ENCODE assay signal across 1 cellular context in the genomic region with DNA sequence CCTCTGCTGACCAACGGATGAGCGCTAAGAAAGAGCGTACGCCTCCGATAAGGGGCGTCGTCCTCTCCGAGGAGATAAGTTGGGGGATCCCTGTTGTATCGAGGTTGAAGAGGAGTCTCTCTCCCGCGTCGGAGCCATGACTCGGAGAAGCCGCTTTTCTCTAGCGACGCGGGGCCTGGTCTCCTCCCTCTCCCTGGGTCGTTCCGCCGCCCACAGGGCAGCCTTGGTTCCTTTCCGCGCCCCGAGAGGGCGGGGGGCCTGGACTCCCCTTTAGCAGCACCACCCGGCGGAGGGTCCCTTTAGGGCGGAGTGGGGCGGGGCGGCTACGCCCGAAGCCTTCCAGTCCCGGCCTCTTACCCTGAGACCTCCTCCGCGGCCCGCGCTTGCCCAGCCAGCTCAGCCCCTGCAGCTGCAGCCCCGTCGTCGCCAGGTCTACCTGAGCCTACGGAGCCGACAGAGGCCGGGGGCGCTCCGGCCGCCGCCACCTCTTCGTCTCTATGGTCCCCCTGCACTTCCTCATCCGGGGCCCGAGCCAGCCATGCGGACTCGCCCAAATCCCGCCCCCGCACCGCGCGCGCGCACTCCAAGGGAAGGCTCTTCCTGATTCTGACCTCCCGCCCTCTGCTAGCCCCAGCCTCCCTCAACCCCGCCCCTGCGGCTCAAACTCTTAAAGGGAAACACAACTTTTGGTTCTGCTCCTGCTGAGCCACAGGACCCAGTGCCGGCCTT.
A peak's percentile ranks its signal among the peaks of the same experiment; 100 is the strongest.
TF ChIP-seq lines count a peak whose summit lies in the region.

A gene (minus strand): TSS at position 497 of the 729 bp plus-strand sequence. CDS start 11,272 bp downstream, outside the sequence.

TF ChIP-seq in HepG2, 621 proteins besides CTCF, POLR2A, EP300 and RAD21 (continued from another document and continues in another):
- TF ChIP-seq TBX3 (IDR thresholded peaks at IDR 0.05; ENCODE audit: borderline replicate concordance) (peak; percentile 54; the same call in 1 of the 2 replicates), REPIN1 (CRISPR knock-in tag; IDR thresholded peaks at IDR 0.05; ENCODE audit: borderline replicate concordance, low read depth) (peak; percentile 87), CCDC6 (CRISPR knock-in tag; IDR thresholded peaks at IDR 0.05) (peak; percentile 92), ZNF891 (CRISPR knock-in tag; IDR thresholded peaks at IDR 0.05) (0 out of 2 replicates have a peak, but pooled peaks have one; percentile 51), ETV6 (CRISPR knock-in tag; conservative IDR thresholded peaks at IDR 0.05) (0 out of 2 replicates have a peak, but pooled peaks have one; percentile 63), ZNF556 (CRISPR knock-in tag; IDR thresholded peaks at IDR 0.05; ENCODE audit: borderline replicate concordance) (peak; percentile 62; the same call in 1 of the 2 replicates), ZNF619 (CRISPR knock-in tag; IDR thresholded peaks at IDR 0.05) (peak; percentile 26; the same call in 1 of the 2 replicates), POGZ (CRISPR knock-in tag; IDR thresholded peaks at IDR 0.05) (peak; percentile 84; the same call in 1 of the 2 replicates), HOXA3 (CRISPR knock-in tag; IDR thresholded peaks at IDR 0.05) (peak; percentile 80; the same call in 1 of the 2 replicates), SP1 (IDR thresholded peaks at IDR 0.05) (no peak), SP1 (CRISPR knock-in tag; IDR thresholded peaks at IDR 0.05) (peak; percentile 87), ZFP90 (CRISPR knock-in tag; IDR thresholded peaks at IDR 0.05; ENCODE audit: borderline replicate concordance) (peak; percentile 91), ZNF615 (CRISPR knock-in tag; IDR thresholded peaks at IDR 0.05; ENCODE audit: borderline replicate concordance) (peak; percentile 77; the same call in 1 of the 2 replicates), SKI (IDR thresholded peaks at IDR 0.05; ENCODE audit: partially characterized antibody) (peak; percentile 44), ZNF777 (CRISPR knock-in tag; IDR thresholded peaks at IDR 0.05) (0 out of 2 replicates have a peak, but pooled peaks have one; percentile 49), ZNF564 (CRISPR knock-in tag; IDR thresholded peaks at IDR 0.05) (peak; percentile 84), BORCS8-MEF2B (CRISPR knock-in tag; IDR thresholded peaks at IDR 0.05) (peak; percentile 50; the same call in 1 of the 2 replicates), ZEB1 (IDR thresholded peaks at IDR 0.05; ENCODE audit: insufficient replicate concordance, low read depth) (peak; percentile 72), ZSCAN21 (CRISPR knock-in tag; IDR thresholded peaks at IDR 0.05; ENCODE audit: borderline replicate concordance) (peak; percentile 56), ZNF790 (CRISPR knock-in tag; IDR thresholded peaks at IDR 0.05; ENCODE audit: borderline replicate concordance) (peak; percentile 30; the same call in 1 of the 2 replicates), ZSCAN30 (CRISPR knock-in tag; IDR thresholded peaks at IDR 0.05) (no peak; the same call in 1 of the 2 replicates)
- TF ChIP-seq, protein P1, sequence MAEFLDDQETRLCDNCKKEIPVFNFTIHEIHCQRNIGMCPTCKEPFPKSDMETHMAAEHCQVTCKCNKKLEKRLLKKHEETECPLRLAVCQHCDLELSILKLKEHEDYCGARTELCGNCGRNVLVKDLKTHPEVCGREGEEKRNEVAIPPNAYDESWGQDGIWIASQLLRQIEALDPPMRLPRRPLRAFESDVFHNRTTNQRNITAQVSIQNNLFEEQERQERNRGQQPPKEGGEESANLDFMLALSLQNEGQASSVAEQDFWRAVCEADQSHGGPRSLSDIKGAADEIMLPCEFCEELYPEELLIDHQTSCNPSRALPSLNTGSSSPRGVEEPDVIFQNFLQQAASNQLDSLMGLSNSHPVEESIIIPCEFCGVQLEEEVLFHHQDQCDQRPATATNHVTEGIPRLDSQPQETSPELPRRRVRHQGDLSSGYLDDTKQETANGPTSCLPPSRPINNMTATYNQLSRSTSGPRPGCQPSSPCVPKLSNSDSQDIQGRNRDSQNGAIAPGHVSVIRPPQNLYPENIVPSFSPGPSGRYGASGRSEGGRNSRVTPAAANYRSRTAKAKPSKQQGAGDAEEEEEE (CRISPR knock-in tag; IDR thresholded peaks at IDR 0.05; ENCODE audit: borderline replicate concordance) = peak; percentile 36; the same call in 1 of the 2 replicates
- TF ChIP-seq, protein P2, sequence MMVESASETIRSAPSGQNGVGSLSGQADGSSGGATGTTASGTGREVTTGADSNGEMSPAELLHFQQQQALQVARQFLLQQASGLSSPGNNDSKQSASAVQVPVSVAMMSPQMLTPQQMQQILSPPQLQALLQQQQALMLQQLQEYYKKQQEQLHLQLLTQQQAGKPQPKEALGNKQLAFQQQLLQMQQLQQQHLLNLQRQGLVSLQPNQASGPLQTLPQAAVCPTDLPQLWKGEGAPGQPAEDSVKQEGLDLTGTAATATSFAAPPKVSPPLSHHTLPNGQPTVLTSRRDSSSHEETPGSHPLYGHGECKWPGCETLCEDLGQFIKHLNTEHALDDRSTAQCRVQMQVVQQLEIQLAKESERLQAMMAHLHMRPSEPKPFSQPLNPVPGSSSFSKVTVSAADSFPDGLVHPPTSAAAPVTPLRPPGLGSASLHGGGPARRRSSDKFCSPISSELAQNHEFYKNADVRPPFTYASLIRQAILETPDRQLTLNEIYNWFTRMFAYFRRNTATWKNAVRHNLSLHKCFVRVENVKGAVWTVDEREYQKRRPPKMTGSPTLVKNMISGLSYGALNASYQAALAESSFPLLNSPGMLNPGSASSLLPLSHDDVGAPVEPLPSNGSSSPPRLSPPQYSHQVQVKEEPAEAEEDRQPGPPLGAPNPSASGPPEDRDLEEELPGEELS (CRISPR knock-in tag; IDR thresholded peaks at IDR 0.05) = peak; percentile 61
- TF ChIP-seq, protein P3, sequence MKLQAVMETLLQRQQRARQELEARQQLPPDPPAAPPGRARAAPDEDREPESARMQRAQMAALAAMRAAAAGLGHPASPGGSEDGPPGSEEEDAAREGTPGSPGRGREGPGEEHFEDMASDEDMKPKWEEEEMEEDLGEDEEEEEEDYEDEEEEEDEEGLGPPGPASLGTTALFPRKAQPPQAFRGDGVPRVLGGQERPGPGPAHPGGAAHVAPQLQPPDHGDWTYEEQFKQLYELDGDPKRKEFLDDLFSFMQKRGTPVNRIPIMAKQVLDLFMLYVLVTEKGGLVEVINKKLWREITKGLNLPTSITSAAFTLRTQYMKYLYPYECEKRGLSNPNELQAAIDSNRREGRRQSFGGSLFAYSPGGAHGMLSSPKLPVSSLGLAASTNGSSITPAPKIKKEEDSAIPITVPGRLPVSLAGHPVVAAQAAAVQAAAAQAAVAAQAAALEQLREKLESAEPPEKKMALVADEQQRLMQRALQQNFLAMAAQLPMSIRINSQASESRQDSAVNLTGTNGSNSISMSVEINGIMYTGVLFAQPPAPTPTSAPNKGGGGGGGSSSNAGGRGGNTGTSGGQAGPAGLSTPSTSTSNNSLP (IDR thresholded peaks at IDR 0.05; ENCODE audit: low read depth, low read length) = no peak; the same call in 1 of the 2 replicates
- TF ChIP-seq, protein P4, sequence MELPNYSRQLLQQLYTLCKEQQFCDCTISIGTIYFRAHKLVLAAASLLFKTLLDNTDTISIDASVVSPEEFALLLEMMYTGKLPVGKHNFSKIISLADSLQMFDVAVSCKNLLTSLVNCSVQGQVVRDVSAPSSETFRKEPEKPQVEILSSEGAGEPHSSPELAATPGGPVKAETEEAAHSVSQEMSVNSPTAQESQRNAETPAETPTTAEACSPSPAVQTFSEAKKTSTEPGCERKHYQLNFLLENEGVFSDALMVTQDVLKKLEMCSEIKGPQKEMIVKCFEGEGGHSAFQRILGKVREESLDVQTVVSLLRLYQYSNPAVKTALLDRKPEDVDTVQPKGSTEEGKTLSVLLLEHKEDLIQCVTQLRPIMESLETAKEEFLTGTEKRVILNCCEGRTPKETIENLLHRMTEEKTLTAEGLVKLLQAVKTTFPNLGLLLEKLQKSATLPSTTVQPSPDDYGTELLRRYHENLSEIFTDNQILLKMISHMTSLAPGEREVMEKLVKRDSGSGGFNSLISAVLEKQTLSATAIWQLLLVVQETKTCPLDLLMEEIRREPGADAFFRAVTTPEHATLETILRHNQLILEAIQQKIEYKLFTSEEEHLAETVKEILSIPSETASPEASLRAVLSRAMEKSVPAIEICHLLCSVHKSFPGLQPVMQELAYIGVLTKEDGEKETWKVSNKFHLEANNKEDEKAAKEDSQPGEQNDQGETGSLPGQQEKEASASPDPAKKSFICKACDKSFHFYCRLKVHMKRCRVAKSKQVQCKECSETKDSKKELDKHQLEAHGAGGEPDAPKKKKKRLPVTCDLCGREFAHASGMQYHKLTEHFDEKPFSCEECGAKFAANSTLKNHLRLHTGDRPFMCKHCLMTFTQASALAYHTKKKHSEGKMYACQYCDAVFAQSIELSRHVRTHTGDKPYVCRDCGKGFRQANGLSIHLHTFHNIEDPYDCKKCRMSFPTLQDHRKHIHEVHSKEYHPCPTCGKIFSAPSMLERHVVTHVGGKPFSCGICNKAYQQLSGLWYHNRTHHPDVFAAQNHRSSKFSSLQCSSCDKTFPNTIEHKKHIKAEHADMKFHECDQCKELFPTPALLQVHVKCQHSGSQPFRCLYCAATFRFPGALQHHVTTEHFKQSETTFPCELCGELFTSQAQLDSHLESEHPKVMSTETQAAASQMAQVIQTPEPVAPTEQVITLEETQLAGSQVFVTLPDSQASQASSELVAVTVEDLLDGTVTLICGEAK (IDR thresholded peaks at IDR 0.05) = no peak
- TF ChIP-seq, protein P4 (CRISPR knock-in tag; IDR thresholded peaks at IDR 0.05) = peak; percentile 66; the same call in 1 of the 2 replicates
- TF ChIP-seq, protein P5, sequence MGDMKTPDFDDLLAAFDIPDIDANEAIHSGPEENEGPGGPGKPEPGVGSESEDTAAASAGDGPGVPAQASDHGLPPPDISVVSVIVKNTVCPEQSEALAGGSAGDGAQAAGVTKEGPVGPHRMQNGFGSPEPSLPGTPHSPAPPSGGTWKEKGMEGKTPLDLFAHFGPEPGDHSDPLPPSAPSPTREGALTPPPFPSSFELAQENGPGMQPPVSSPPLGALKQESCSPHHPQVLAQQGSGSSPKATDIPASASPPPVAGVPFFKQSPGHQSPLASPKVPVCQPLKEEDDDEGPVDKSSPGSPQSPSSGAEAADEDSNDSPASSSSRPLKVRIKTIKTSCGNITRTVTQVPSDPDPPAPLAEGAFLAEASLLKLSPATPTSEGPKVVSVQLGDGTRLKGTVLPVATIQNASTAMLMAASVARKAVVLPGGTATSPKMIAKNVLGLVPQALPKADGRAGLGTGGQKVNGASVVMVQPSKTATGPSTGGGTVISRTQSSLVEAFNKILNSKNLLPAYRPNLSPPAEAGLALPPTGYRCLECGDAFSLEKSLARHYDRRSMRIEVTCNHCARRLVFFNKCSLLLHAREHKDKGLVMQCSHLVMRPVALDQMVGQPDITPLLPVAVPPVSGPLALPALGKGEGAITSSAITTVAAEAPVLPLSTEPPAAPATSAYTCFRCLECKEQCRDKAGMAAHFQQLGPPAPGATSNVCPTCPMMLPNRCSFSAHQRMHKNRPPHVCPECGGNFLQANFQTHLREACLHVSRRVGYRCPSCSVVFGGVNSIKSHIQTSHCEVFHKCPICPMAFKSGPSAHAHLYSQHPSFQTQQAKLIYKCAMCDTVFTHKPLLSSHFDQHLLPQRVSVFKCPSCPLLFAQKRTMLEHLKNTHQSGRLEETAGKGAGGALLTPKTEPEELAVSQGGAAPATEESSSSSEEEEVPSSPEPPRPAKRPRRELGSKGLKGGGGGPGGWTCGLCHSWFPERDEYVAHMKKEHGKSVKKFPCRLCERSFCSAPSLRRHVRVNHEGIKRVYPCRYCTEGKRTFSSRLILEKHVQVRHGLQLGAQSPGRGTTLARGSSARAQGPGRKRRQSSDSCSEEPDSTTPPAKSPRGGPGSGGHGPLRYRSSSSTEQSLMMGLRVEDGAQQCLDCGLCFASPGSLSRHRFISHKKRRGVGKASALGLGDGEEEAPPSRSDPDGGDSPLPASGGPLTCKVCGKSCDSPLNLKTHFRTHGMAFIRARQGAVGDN (CRISPR knock-in tag; IDR thresholded peaks at IDR 0.05) = peak; percentile 93
- TF ChIP-seq, protein P6, sequence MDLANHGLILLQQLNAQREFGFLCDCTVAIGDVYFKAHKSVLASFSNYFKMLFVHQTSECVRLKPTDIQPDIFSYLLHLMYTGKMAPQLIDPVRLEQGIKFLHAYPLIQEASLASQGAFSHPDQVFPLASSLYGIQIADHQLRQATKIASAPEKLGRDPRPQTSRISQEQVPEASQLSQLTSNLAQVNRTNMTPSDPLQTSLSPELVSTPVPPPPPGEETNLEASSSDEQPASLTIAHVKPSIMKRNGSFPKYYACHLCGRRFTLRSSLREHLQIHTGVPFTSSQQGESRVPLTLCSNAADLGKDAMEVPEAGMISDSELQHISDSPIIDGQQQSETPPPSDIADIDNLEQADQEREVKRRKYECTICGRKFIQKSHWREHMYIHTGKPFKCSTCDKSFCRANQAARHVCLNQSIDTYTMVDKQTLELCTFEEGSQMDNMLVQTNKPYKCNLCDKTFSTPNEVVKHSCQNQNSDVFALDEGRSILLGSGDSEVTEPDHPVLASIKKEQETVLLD (CRISPR knock-in tag; IDR thresholded peaks at IDR 0.05; ENCODE audit: low read depth) = peak; percentile 90
- TF ChIP-seq, protein P7, sequence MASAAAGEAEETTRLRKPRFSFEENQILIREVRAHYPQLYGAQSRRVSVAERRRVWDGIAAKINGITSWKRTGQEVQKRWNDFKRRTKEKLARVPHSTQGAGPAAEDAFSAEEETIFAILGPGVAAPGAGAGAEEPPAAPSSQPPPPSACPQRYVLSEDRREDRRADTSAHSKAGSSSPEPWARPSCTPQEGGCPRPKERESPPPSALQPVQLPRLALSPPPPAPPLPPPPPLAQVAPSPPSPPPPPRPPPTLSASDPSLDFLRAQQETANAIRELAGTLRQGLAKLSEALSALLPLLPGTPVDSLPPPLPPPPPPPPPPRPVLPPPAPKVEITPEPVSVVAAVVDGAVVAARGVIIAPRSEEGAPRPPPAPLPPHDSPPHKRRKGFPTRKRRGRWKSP (CRISPR knock-in tag; IDR thresholded peaks at IDR 0.05) = peak; percentile 53; the same call in 1 of the 2 replicates
